Comparison of ENCODE assay signal across 16 cellular contexts in genomic region chr6:166025149-166025898, GRCh38.
DNase-seq lines count a peak whose midpoint lies in the region; ATAC-seq lines count a peak whose summit lies in the region.
"Had no signal": no experiment of that assay in that cellular context is flagged by ENCODE, and none has a peak within 500 bp of the region (broad histone marks: within the 10 kb centered on the region; RNA-seq: fewer than 3 reads in every experiment).

No MANE protein-coding gene starts in this region.

- intact Hi-C loops in sciatic nerve (cut with DNase I) = no loop called here

- no peak overlapping the region for H3K4me3 ChIP-seq in skeletal muscle cell (ENCODE audit: low read depth, low read length)
- H3K4me3 ChIP-seq: colonic mucosa, GM12878, right lobe of liver had no signal

- DNase-seq in EL (peak; percentile 94), NCI-H1105 treated with DMSO at 0.1 percent for 48 hours (lab: John Stamatoyannopoulos, UW) (peak; percentile 80), fibroblast of gingiva (ENCODE audit: low read depth) (peak; percentile 85), skeletal muscle cell (ENCODE audit: low read depth) (peak; percentile 65), sciatic nerve (ENCODE audit: low spot score) (no peak)
- DNase-seq in activated CD8-positive, alpha-beta memory T cell treated with anti-CD3 and anti-CD28 coated beads, Interleukin-2, amount 50 U/mL, for 48 hours = no peak
- no peak for DNase-seq in activated naive CD4-positive, alpha-beta T cell (lab: John Stamatoyannopoulos, UW)
- DNase-seq: activated CD8-positive, alpha-beta memory T cell treated with anti-CD3 and anti-CD28 coated beads for 24 hours; activated naive CD4-positive, alpha-beta T cell treated with Interleukin-2 at 50 U/mL for 16 hours; colonic mucosa; naive thymus-derived CD4-positive, alpha-beta T cell; NCI-H2227 treated with DMSO at 0.1 percent for 48 hours; PC-3; right lobe of liver; T-helper 9 cell had no signal

- ATAC-seq in sciatic nerve = no peak
- ATAC-seq: GM12878; naive thymus-derived CD4-positive, alpha-beta T cell; PC-3; right lobe of liver had no signal

Comparison
In these comparisons a context has a peak if more than half of its experiments do, and no peak if none do; other contexts are left out.
1. DNase-seq: peak in EL (single experiment), NCI-H1105 treated with DMSO at 0.1 percent for 48 hours (single experiment), fibroblast of gingiva (single experiment) and skeletal muscle cell (single experiment); none in sciatic nerve (single experiment), activated CD8-positive, alpha-beta memory T cell treated with anti-CD3 and anti-CD28 coated beads, Interleukin-2, amount 50 U/mL, for 48 hours (single experiment) and activated naive CD4-positive, alpha-beta T cell (0 of 4).